In the genomic region with DNA sequence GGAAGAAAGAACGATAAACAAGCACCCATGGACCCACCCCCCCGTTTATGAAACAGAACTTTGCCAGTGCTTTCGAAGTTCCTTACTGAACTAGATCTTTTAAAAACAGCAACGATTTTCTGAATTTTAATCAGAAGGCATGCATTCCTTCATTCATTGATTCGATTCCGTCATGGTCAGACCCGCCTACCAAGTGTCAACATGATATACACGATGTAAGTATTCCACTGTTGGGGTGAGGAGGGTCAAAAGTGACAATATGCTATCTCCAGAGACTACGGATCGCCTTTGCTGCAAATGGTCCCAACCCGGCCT, we compare ENCODE assay signal across 8 cellular contexts. TPM values are rescaled to one million over a fixed set of nuclear protein-coding genes. Genes with fewer than 3 reads are reported as not detected.
DNase-seq lines count a peak whose midpoint lies in the region; ATAC-seq and TF ChIP-seq lines count a peak whose summit lies in the region.

No MANE protein-coding gene starts in this region.

- H3K27ac Mint-ChIP-seq in CD4-positive, CD25-positive, alpha-beta regulatory T cell, result no peak overlapping the region
- no peak overlapping the region for H3K27ac Mint-ChIP-seq in endodermal cell

- H3K9me3 ChIP-seq in CD4-positive, CD25-positive, alpha-beta regulatory T cell (ENCODE audit: control insufficient read depth in 2 of 2, low read length in 2 of 2), result no peaks in the 10 kb centered on the region
- H3K9me3 ChIP-seq in OCI-LY3 (ENCODE audit: insufficient read depth, low read length) (no peaks in the 10 kb centered on the region), endodermal cell (ENCODE audit: control insufficient read depth, low read length) (no peaks in the 10 kb centered on the region), neuronal stem cell (replicated peaks in 1 of 2; ENCODE audit: control insufficient read depth in 2 of 2, insufficient read depth in 1 of 2, low read depth in 1 of 2, low read length in 2 of 2) (no peaks in the 10 kb centered on the region)

- DNase-seq in CD4-positive, CD25-positive, alpha-beta regulatory T cell, result no peak
- no peak for DNase-seq in endodermal cell
- DNase-seq in neuronal stem cell (ENCODE audit: low spot score), result no peak
- DNase-seq in C1 segment of cervical spinal cord (lab: John Stamatoyannopoulos, UW), result no peak

- H3K9me3 Mint-ChIP-seq in CD4-positive, CD25-positive, alpha-beta regulatory T cell, result peaks cover 0 to 3% (median 0%) of the 10 kb centered on the region in 7 donors
- H3K9me3 Mint-ChIP-seq in endodermal cell, result no peaks in the 10 kb centered on the region

- peak overlapping the region; percentile 21 to 84 (median 80) for H3K4me3 Mint-ChIP-seq in CD4-positive, CD25-positive, alpha-beta regulatory T cell
- H3K4me3 Mint-ChIP-seq in endodermal cell, result peak overlapping the region; percentile 86

- no peaks in the 10 kb centered on the region for H3K79me1 ChIP-seq in neuronal stem cell (ENCODE audit: low read depth, low read length)

- H3K23ac ChIP-seq in neuronal stem cell (ENCODE audit: low read depth, low read length, poor library complexity), result no peak overlapping the region

- no peak overlapping the region for H3K4me3 ChIP-seq in CD4-positive, CD25-positive, alpha-beta regulatory T cell (ENCODE audit: low read depth, low read length)
- H3K4me3 ChIP-seq in OCI-LY3 (ENCODE audit: low read length) (peak overlapping the region; percentile 80), endodermal cell (ENCODE audit: low read length) (peak overlapping the region; percentile 94), neuronal stem cell (ENCODE audit: low read length in 2 of 2) (peak overlapping the region in 1 of 2 donors; percentile 76)

- H2BK12ac ChIP-seq in neuronal stem cell (ENCODE audit: low read length), result no peak overlapping the region

- peak overlapping the region; percentile 78 for H2AFZ ChIP-seq in OCI-LY3 (ENCODE audit: low read depth, low read length)
- peak overlapping the region; percentile 94 for H2AFZ ChIP-seq in neuronal stem cell (ENCODE audit: low read length)

- no peaks in the 10 kb centered on the region for H3K36me3 ChIP-seq in CD4-positive, CD25-positive, alpha-beta regulatory T cell (ENCODE audit: control insufficient read depth, insufficient read depth, low read length)
- H3K36me3 ChIP-seq in OCI-LY3 (replicated peaks; ENCODE audit: low read depth, low read length) (no peaks in the 10 kb centered on the region), endodermal cell (ENCODE audit: control insufficient read depth, insufficient read depth, low read length) (no peaks in the 10 kb centered on the region), neuronal stem cell (replicated peaks in 1 of 2; ENCODE audit: control insufficient read depth in 2 of 2, insufficient read depth in 2 of 2, low read length in 2 of 2) (peaks cover 0 to 4% of the 10 kb centered on the region in 2 donors)

- WGBS in endodermal cell (ENCODE audit: insufficient coverage in 1 of 2, insufficient read length in 1 of 2), 2 experiments, result 23 to 35% methylated on average over 6 to 11 of the region's 11 CpGs
- no CpG with 5 or more reads among the region's 11 CpGs for WGBS in neuronal stem cell (ENCODE audit: extremely low coverage in 2 of 2, insufficient read length in 2 of 2, insufficient replicate concordance in 1 of 2), 2 donors

- H3K9ac ChIP-seq in OCI-LY3 (ENCODE audit: low read length), result peak overlapping the region; percentile 37; the same call in 1 of the 2 replicates
- no peak overlapping the region for H3K9ac ChIP-seq in endodermal cell (ENCODE audit: extremely low read depth, low read length, poor library complexity, severe bottlenecking)
- H3K9ac ChIP-seq in neuronal stem cell (ENCODE audit: low read depth, low read length, poor library complexity), result no peak overlapping the region

- H3K27me3 ChIP-seq in CD4-positive, CD25-positive, alpha-beta regulatory T cell (ENCODE audit: control insufficient read depth, insufficient read depth, low read length), result peaks cover 22% of the 10 kb centered on the region
- no peaks in the 10 kb centered on the region for H3K27me3 ChIP-seq in OCI-LY3 (ENCODE audit: low read depth, low read length)
- peaks cover 9% of the 10 kb centered on the region for H3K27me3 ChIP-seq in endodermal cell (ENCODE audit: control insufficient read depth, insufficient read depth, low read length, poor library complexity, severe bottlenecking)
- H3K27me3 ChIP-seq in neuronal stem cell (ENCODE audit: control insufficient read depth in 3 of 3, insufficient read depth in 3 of 3, low read depth in 1 of 3, low read length in 3 of 3), result no peaks in the 10 kb centered on the region

- H3K27ac ChIP-seq in CD4-positive, CD25-positive, alpha-beta regulatory T cell (ENCODE audit: insufficient read depth, low read length, poor library complexity, severe bottlenecking), result no peak overlapping the region
- H3K27ac ChIP-seq in OCI-LY3 (ENCODE audit: low read length) (no peak overlapping the region), endodermal cell (ENCODE audit: low read depth, low read length) (no peak overlapping the region), neuronal stem cell (replicated peaks; ENCODE audit: low read length) (no peak overlapping the region)

- H4K91ac ChIP-seq in neuronal stem cell (ENCODE audit: low read depth, low read length, poor library complexity), result no peak overlapping the region

- no peak overlapping the region for H2AK5ac ChIP-seq in neuronal stem cell (ENCODE audit: low read depth, low read length)

- no peaks in the 10 kb centered on the region for H4K20me1 ChIP-seq in OCI-LY3 (ENCODE audit: insufficient read depth, low read length)

- H3K4me2 ChIP-seq in OCI-LY3 (ENCODE audit: low read length) (peak overlapping the region; percentile 58), neuronal stem cell (ENCODE audit: insufficient read depth, low read length, poor library complexity, severe bottlenecking) (peak overlapping the region; percentile 29)

- peaks cover 14% of the 10 kb centered on the region for H3K4me1 ChIP-seq in CD4-positive, CD25-positive, alpha-beta regulatory T cell (ENCODE audit: control insufficient read depth, insufficient read depth, low read length, poor library complexity, severe bottlenecking)
- no peaks in the 10 kb centered on the region for H3K4me1 ChIP-seq in OCI-LY3 (ENCODE audit: low read length)
- peaks cover 9% of the 10 kb centered on the region for H3K4me1 ChIP-seq in endodermal cell (ENCODE audit: control insufficient read depth, insufficient read depth, low read length)
- H3K4me1 ChIP-seq in neuronal stem cell (ENCODE audit: control insufficient read depth in 2 of 2, insufficient read depth in 1 of 2, low read depth in 1 of 2, low read length in 2 of 2), result peaks cover 6 to 9% of the 10 kb centered on the region in 2 donors

- H3K14ac ChIP-seq in neuronal stem cell (ENCODE audit: low read length), result no peak overlapping the region

- H3K36me3 Mint-ChIP-seq in CD4-positive, CD25-positive, alpha-beta regulatory T cell, result no peaks in the 10 kb centered on the region
- H3K36me3 Mint-ChIP-seq in endodermal cell (ENCODE audit: low read depth), result no peaks in the 10 kb centered on the region

- no peak overlapping the region for H2BK120ac ChIP-seq in neuronal stem cell (ENCODE audit: low read depth, low read length)

- no peak overlapping the region for H3K18ac ChIP-seq in neuronal stem cell (ENCODE audit: low read length)

- H3K79me2 ChIP-seq in OCI-LY3 (ENCODE audit: low read length), result no peaks in the 10 kb centered on the region

- H3K27me3 Mint-ChIP-seq in CD4-positive, CD25-positive, alpha-beta regulatory T cell, result peaks cover 55% of the 10 kb centered on the region
- H3K27me3 Mint-ChIP-seq in endodermal cell (ENCODE audit: insufficient read depth), result peaks cover 15% of the 10 kb centered on the region

- no peak for TF ChIP-seq CTCF in OCI-LY3 (IDR thresholded peaks at IDR 0.05; ENCODE audit: low read depth, low read length)
- TF ChIP-seq CTCF in endodermal cell (conservative IDR thresholded peaks at IDR 0.05), result no peak

- no peak overlapping the region for H3K4ac ChIP-seq in neuronal stem cell (ENCODE audit: low read length)

- ATAC-seq in CD4-positive, CD25-positive, alpha-beta regulatory T cell (ENCODE audit: low read depth in 2 of 2), result no peak
- ATAC-seq in HG02852 (IDR thresholded peaks at IDR 0.05; ENCODE audit: unreplicated experiment), result no peak
- no peak for ATAC-seq in GM18858 (IDR thresholded peaks at IDR 0.05; ENCODE audit: unreplicated experiment)
- ATAC-seq in GM19452 (IDR thresholded peaks at IDR 0.05; ENCODE audit: unreplicated experiment), result no peak

- no peak overlapping the region for H2BK5ac ChIP-seq in neuronal stem cell (ENCODE audit: low read length)

- H4K8ac ChIP-seq in neuronal stem cell (ENCODE audit: low read depth, low read length), result no peak overlapping the region

- H2BK15ac ChIP-seq in neuronal stem cell (ENCODE audit: low read length), result no peak overlapping the region

- peaks cover 0 to 14% (median 5%) of the 10 kb centered on the region in 4 donors for H3K4me1 Mint-ChIP-seq in CD4-positive, CD25-positive, alpha-beta regulatory T cell
- peaks cover 33% of the 10 kb centered on the region for H3K4me1 Mint-ChIP-seq in endodermal cell

RNA-seq across cellular contexts. Expression of a gene that starts 0.3 kb away (rescaled TPM):
- 0.30 TPM for total RNA-seq in CD4-positive, CD25-positive, alpha-beta regulatory T cell
- under 1 TPM in 3 of 4 donors, not detected in 1; 0.07 to 0.21 (median 0.07) TPM for polyA plus RNA-seq in CD4-positive, CD25-positive, alpha-beta regulatory T cell
- total RNA-seq in endodermal cell, result 10 to 100 TPM; 49.4 to 51.8 TPM
- 61.3 TPM for polyA plus RNA-seq in endodermal cell (2013, experiment 1 of 2)
- polyA plus RNA-seq in endodermal cell (2013, experiment 2 of 2), result 57.0 TPM
- polyA plus RNA-seq in neuronal stem cell (2013, experiment 1 of 2), result 30.6 TPM
- polyA plus RNA-seq in neuronal stem cell (2013, experiment 2 of 2), result 30.8 TPM

Comparison
In these comparisons a context has a peak if more than half of its experiments do, and no peak if none do; other contexts are left out.
1. RNA of a gene that starts 0.3 kb away (total RNA-seq): 49.4 to 51.8 TPM in endodermal cell; 0.30 TPM in CD4-positive, CD25-positive, alpha-beta regulatory T cell (single experiment); every median in the first group is over 10 times any median in the second.